In the genomic region with DNA sequence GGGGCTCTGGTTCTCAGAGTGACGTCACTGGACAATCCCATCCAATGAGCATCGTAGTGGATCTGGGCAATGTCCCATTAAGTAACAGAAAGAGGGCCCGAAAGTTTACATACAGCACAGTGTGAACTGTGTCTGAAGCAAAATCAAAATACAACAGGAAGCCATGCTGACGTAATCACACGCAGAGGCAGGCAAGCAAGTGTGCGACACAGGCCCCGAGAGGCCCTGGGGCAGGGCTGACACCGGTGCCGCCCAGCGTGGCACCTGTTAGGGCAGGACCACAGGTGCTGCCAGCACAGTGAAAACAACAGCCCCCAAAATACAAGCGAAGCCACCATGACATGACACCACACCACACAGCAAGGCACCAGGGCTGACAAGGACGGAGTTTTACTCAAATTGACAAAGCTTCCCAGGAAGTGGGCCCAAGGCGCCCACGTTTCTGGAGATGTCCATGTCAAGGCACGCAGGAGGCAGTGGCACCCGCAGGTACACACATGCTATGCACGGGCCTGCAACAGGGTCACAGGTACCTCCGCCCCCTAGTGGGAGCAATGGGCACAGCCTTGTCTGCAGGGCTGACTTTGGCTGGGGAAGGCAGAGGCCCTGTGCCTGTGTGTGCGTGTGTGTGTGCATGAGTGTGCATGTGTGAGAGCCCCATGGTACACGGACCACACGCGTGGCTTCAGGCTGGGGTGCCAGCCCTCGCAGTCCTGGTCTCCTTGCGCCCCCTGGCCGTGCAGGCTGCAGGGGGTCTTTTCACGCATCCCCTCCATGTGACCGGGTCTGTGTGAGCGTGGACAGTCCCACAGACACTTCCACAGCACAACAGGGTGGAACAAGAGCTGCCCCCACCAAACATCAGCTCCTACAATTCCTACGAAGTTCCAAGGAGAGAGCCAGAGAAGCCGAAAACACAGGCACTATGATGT, we compare ENCODE assay signal across 8 cellular contexts. TPM values are rescaled to one million over a fixed set of nuclear protein-coding genes. Genes with fewer than 3 reads are reported as not detected.
DNase-seq lines count a peak whose midpoint lies in the region; ATAC-seq and TF ChIP-seq lines count a peak whose summit lies in the region.

No MANE protein-coding gene starts in this region.

- no peak overlapping the region for H3K9ac ChIP-seq in PC-3 (ENCODE audit: low read length)

- peak; percentile 59 for ATAC-seq in GM19035 (IDR thresholded peaks at IDR 0.05; ENCODE audit: unreplicated experiment)
- ATAC-seq in HG03280 (IDR thresholded peaks at IDR 0.05; ENCODE audit: unreplicated experiment), result peak; percentile 70
- ATAC-seq in PC-3, result peak; percentile 57
- no peak for ATAC-seq in gastrocnemius medialis

- H3K4me3 ChIP-seq in CD4-positive, alpha-beta memory T cell (ENCODE audit: low read length in 2 of 2), result peak overlapping the region in 1 of 2 donors; percentile 2
- H3K4me3 ChIP-seq in PC-3 (ENCODE audit: low read length) (no peak overlapping the region), gastrocnemius medialis (no peak overlapping the region)

- no peak for TF ChIP-seq POLR2A in gastrocnemius medialis (IDR thresholded peaks at IDR 0.05)

- in situ Hi-C loops in gastrocnemius medialis (cut with MboI; ENCODE audit: low sequenced_read_pairs in 4 of 4), result no loop called here

- H3K9me2 ChIP-seq in PC-3 (replicated peaks; ENCODE audit: low read length), result no peaks in the 10 kb centered on the region

- intact Hi-C loops in CD4-positive, alpha-beta memory T cell (cut with micrococcal nuclease), result no loop called here
- intact Hi-C loops in PC-3 (cut with micrococcal nuclease) (no loop called here), gastrocnemius medialis (cut with DNase I; ENCODE audit: low total_unique reads) (no loop called here)

- H3K4me1 Mint-ChIP-seq in CD4-positive, alpha-beta memory T cell, result peaks cover 18 to 51% (median 22%) of the 10 kb centered on the region in 4 donors

- peak overlapping the region; percentile 68 for H3K27ac ChIP-seq in CD4-positive, alpha-beta memory T cell (ENCODE audit: low read depth, low read length)
- H3K27ac ChIP-seq in PC-3 (ENCODE audit: low read length), result no peak overlapping the region
- no peak overlapping the region for H3K27ac ChIP-seq in gastrocnemius medialis

- peak overlapping the region; percentile 88 to 99 (median 97) for H3K27ac Mint-ChIP-seq in CD4-positive, alpha-beta memory T cell

- peaks cover 40% of the 10 kb centered on the region for H3K4me1 ChIP-seq in CD4-positive, alpha-beta memory T cell (ENCODE audit: insufficient read depth, low read length)
- H3K4me1 ChIP-seq in PC-3 (ENCODE audit: insufficient read depth, low read length), result peaks cover 30% of the 10 kb centered on the region
- H3K4me1 ChIP-seq in gastrocnemius medialis, result no peaks in the 10 kb centered on the region

- peaks cover 35% of the 10 kb centered on the region for H3K79me2 ChIP-seq in PC-3 (ENCODE audit: low read length)

- BruUV-seq in PC-3 (replicated peaks; lab: Mats Ljungman, UMichigan), result no TSS peak

- CTCF ChIA-PET in CD4-positive, alpha-beta memory T cell (lab: Charles Lee; ENCODE audit: partially characterized antibody), result interaction anchor here (0.6 to 1.5 kb wide), 3 partner anchors 9 to 14 kb away, joined by 3 to 4 read pairs (median 3); no protein-coding TSS in a partner anchor
- CTCF ChIA-PET in PC-3 (lab: Charles Lee), result no interaction called here

- no peaks in the 10 kb centered on the region for H3F3A ChIP-seq in PC-3 (ENCODE audit: low read length, unreplicated experiment)

- peaks cover 16 to 38% of the 10 kb centered on the region in 2 donors for H3K36me3 Mint-ChIP-seq in CD4-positive, alpha-beta memory T cell

- no peak overlapping the region for H3K4me2 ChIP-seq in PC-3 (ENCODE audit: low read length)

- H3K27me3 ChIP-seq in CD4-positive, alpha-beta memory T cell (ENCODE audit: insufficient read depth, low read length), result no peaks in the 10 kb centered on the region
- no peaks in the 10 kb centered on the region for H3K27me3 ChIP-seq in PC-3 (ENCODE audit: low read length)
- H3K27me3 ChIP-seq in gastrocnemius medialis, result no peaks in the 10 kb centered on the region

- H3K36me3 ChIP-seq in CD4-positive, alpha-beta memory T cell (ENCODE audit: insufficient read depth, low read length), result peaks cover 19% of the 10 kb centered on the region
- H3K36me3 ChIP-seq in PC-3 (ENCODE audit: low read depth, low read length) (peaks cover 5% of the 10 kb centered on the region; the same call in 1 of the 2 replicates), gastrocnemius medialis (peaks cover 0 to 27% of the 10 kb centered on the region in 2 donors)

- H3K4me3 Mint-ChIP-seq in CD4-positive, alpha-beta memory T cell, result peak overlapping the region; percentile 37 to 78 (median 70)

- H3K9me3 Mint-ChIP-seq in CD4-positive, alpha-beta memory T cell, result peaks cover 0 to 2% (median 0%) of the 10 kb centered on the region in 8 donors

- no peaks in the 10 kb centered on the region for H3K9me3 ChIP-seq in CD4-positive, alpha-beta memory T cell (ENCODE audit: control insufficient read depth in 1 of 2, low read length in 2 of 2)
- H3K9me3 ChIP-seq in PC-3 (ENCODE audit: low read length) (no peaks in the 10 kb centered on the region), gastrocnemius medialis (no peaks in the 10 kb centered on the region)

- DNase-seq in CD4-positive, alpha-beta memory T cell, result peak; percentile 73 to 82 (median 77)
- DNase-seq in PC-3 (peak; percentile 67), glomerular visceral epithelial cell (ENCODE audit: extremely low spot score) (peak; percentile 48), gastrocnemius medialis (no peak), epidermal melanocyte (ENCODE audit: insufficient read length, low spot score) (no peak)
- DNase-seq in activated T-helper 1 cell treated with anti-CD3 and anti-CD28 coated beads, Interleukin-2, amount 50 U/mL, for 16 hours (ENCODE audit: low read depth in 1 of 2, low spot score in 1 of 2), result peak; percentile 52 to 55

- POLR2A ChIA-PET in CD4-positive, alpha-beta memory T cell (lab: Charles Lee; ENCODE audit: partially characterized antibody), result interaction anchor here (0.6 to 1.3 kb wide), 2 partner anchors 19 to 41 kb away, joined by 3 read pairs; no protein-coding TSS in a partner anchor
- POLR2A ChIA-PET in PC-3 (lab: Charles Lee; ENCODE audit: unreplicated experiment), result no interaction called here

- no peaks in the 10 kb centered on the region for H4K20me1 ChIP-seq in PC-3 (ENCODE audit: low read length)

- no peak overlapping the region for H2AFZ ChIP-seq in PC-3 (ENCODE audit: low read length)

- TF ChIP-seq CTCF in PC-3 (conservative IDR thresholded peaks at IDR 0.05; ENCODE audit: low read depth, low read length) (peak; percentile 75), gastrocnemius medialis (IDR thresholded peaks at IDR 0.05 in 4 of 5, conservative IDR thresholded peaks at IDR 0.05 in 1 of 5) (peak in 3 of 5 experiments; percentile 36 to 53 (median 52))

- no peaks in the 10 kb centered on the region for H3K27me3 Mint-ChIP-seq in CD4-positive, alpha-beta memory T cell

RNA-seq across cellular contexts. Expression of gene QSOX2, which starts 19.6 kb away (rescaled TPM):
- 10 to 100 TPM; 14.8 to 15.0 TPM for total RNA-seq in CD4-positive, alpha-beta memory T cell
- polyA plus RNA-seq in CD4-positive, alpha-beta memory T cell, result under 1 TPM; 0.35 to 0.87 TPM
- total RNA-seq in PC-3 (2014; rRNA removed) (9.9 and 10.7 TPM in 2 replicates), gastrocnemius medialis (1 to 10 TPM; 3.3 to 5.8 (median 5.2) TPM)

RNA-seq across cellular contexts. Expression of gene LHX3, which starts 21.1 kb away (rescaled TPM):
- total RNA-seq in CD4-positive, alpha-beta memory T cell, result not detected
- not detected for polyA plus RNA-seq in CD4-positive, alpha-beta memory T cell
- total RNA-seq in PC-3 (2014; rRNA removed), result not detected in 2 replicates
- not detected for total RNA-seq in gastrocnemius medialis

Comparison
In these comparisons a context has a peak if more than half of its experiments do, and no peak if none do; other contexts are left out.
1. DNase-seq: peak in CD4-positive, alpha-beta memory T cell (5 of 5), PC-3 (single experiment), activated T-helper 1 cell treated with anti-CD3 and anti-CD28 coated beads, Interleukin-2, amount 50 U/mL, for 16 hours (2 of 2) and glomerular visceral epithelial cell (single experiment); none in gastrocnemius medialis (0 of 2) and epidermal melanocyte (single experiment).
2. ATAC-seq: peak in GM19035 (single experiment), HG03280 (single experiment) and PC-3 (single experiment); none in gastrocnemius medialis (0 of 2).